1 cellular context compared by ENCODE assay signal in the genomic region with DNA sequence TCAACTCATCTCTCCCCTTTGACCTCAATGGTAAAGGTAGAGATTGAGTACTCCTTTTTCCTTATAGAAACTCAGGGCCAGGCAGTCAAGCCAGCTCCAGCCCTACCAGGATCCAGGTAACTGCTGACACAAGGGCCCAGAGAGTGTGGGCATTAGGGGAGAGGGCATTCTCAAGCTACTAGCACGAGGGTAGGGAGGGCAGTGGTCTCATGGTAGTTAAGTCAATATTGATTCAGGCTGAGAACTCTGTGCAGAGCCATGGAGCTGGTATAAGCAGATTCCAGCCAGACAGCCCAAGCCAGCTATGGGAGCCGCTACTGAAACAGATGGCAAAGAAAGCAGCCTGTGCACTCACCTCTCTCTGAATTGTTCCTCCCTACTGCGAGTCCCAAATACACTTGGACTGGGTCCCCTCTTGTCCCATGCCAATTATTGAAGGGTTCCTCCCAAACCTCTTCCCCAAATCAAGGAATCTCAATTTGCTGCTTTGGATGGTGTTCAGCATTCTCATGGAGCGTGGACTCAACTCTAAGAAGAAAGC.
TF ChIP-seq lines count a peak whose summit lies in the region.

No MANE protein-coding gene starts in this region.

TF ChIP-seq in WTC11, 78 proteins besides CTCF, POLR2A, EP300 and RAD21 (continued from another document):
- TF ChIP-seq HMGXB4 (CRISPR knock-in tag; IDR thresholded peaks at IDR 0.05), result no peak
- TF ChIP-seq IRF1 (CRISPR knock-in tag; IDR thresholded peaks at IDR 0.05), result no peak
- TF ChIP-seq ATF2 (CRISPR knock-in tag; IDR thresholded peaks at IDR 0.05; ENCODE audit: borderline replicate concordance, low read depth), result no peak
- TF ChIP-seq IRF2 (CRISPR knock-in tag; IDR thresholded peaks at IDR 0.05; ENCODE audit: borderline replicate concordance, low read depth), result no peak
- no peak for TF ChIP-seq ZNF416 (CRISPR knock-in tag; IDR thresholded peaks at IDR 0.05)
